In the genomic region with DNA sequence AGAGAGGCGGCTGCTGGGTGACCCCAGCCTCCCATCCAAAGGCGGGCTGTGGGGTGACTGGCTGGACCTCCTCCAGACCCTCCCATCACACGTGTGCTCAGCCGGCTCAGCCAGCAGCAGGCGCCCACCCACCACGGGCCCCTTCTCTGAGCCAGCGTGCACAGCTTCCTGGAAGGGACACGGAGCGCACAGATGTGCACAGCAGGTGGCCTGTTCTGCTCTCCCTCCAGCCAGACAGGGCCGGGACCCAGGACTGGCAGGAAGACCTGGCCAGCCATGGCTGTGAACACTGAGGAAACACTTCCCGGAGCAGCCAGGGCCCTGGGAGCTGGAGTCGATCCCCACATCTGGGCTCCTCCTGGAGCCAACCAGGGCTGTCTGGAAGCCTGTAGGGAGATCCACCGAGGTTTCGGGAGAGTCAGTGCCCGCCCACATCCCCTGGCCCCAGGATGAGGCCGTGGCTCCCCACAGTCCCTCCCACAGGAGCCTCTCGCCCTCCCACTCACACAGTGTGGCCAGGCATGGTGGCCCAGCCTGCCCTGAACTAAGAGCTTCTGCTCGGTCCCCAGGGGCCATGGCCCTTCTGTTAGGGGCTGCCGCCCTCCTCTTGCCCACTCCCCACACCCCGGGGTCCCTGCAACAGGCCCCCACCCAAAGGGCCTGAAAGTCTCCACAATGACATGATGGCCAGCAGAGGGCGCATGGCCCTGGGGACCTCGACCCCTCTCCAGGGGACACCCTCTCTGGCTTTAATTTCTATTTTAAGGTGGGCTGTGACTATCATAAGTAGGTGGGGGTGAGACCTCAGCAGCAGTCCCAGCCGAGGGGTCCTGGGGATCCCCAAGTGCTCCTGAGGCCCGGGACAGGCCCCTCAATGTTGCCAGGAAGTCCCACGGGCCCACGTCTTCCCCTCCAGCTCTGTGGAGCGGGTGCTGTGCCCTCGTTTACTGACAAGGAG, we compare ENCODE assay signal across 9 cellular contexts.
DNase-seq lines count a peak whose midpoint lies in the region; ATAC-seq and TF ChIP-seq lines count a peak whose summit lies in the region.
"Had no signal": no experiment of that assay in that cellular context is flagged by ENCODE, and none has a peak within 500 bp of the region (broad histone marks: within the 10 kb centered on the region; RNA-seq: fewer than 3 reads in every experiment).

No MANE protein-coding gene starts in this region.

- H3K9ac ChIP-seq in adipocyte (ENCODE audit: low read length): no peak overlapping the region

- no peak for ATAC-seq in GM21423 (IDR thresholded peaks at IDR 0.05; ENCODE audit: unreplicated experiment)

- DNase-seq in GM13976 (ENCODE audit: low spot score) (peak; percentile 69), adipocyte (ENCODE audit: low read depth) (peak; percentile 49), iPS-NIHi11 (ENCODE audit: low spot score) (peak; percentile 81), cerebellar cortex (ENCODE audit: low spot score) (no peak), vagina (ENCODE audit: extremely low spot score in 2 of 2) (no peak), NCI-H2081 (lab: John Stamatoyannopoulos, UW) (no peak)
- DNase-seq: caudate nucleus had no signal

- H3K4me1 ChIP-seq in adipocyte (ENCODE audit: control insufficient read depth, insufficient read depth, low read length) (peaks cover 1% of the 10 kb centered on the region), vagina (peaks cover 8% of the 10 kb centered on the region)

- no peak for TF ChIP-seq POLR2A in vagina (IDR thresholded peaks at IDR 0.05)

- no peak overlapping the region for H3K4me3 ChIP-seq in adipocyte (ENCODE audit: low read length)
- H3K4me3 ChIP-seq in vagina: no peak overlapping the region

- TF ChIP-seq CTCF in 22Rv1 (IDR thresholded peaks at IDR 0.05) (peak; percentile 91), GM13976 (IDR thresholded peaks at IDR 0.05; ENCODE audit: borderline replicate concordance, control extremely low read depth, extremely low read depth, insufficient read depth, missing control alignments) (peak; percentile 45), vagina (IDR thresholded peaks at IDR 0.05) (peak in 1 of 3 experiments; percentile 8)

- no peaks in the 10 kb centered on the region for H3K36me3 ChIP-seq in adipocyte (ENCODE audit: control insufficient read depth, insufficient read depth, low read length, severe bottlenecking)
- H3K36me3 ChIP-seq in vagina: no peaks in the 10 kb centered on the region

- in situ Hi-C loops in GM13976 (cut with MboI; ENCODE audit: low sequenced_read_pairs, unreplicated experiment): loop anchor here (10.0 kb wide), 1 partner anchor 285 kb away; no protein-coding TSS in a partner anchor

- H3K9me3 ChIP-seq in adipocyte (ENCODE audit: control insufficient read depth, low read length) (no peaks in the 10 kb centered on the region), vagina (no peaks in the 10 kb centered on the region)

- H3K27ac ChIP-seq in 22Rv1 (no peak overlapping the region), vagina (no peak overlapping the region)

- H3K27me3 ChIP-seq in adipocyte (replicated peaks; ENCODE audit: control insufficient read depth, insufficient read depth, low read length) (peaks cover 51% of the 10 kb centered on the region), vagina (no peaks in the 10 kb centered on the region)

- intact Hi-C loops in vagina (cut with DNase I): loop anchor here (10.0 kb wide), 1 partner anchor 175 kb away; no protein-coding TSS in a partner anchor

Comparison
In these comparisons a context has a peak if more than half of its experiments do, and no peak if none do; other contexts are left out.
1. DNase-seq: peak in GM13976 (single experiment), adipocyte (single experiment) and iPS-NIHi11 (single experiment); none in cerebellar cortex (single experiment), vagina (0 of 2) and NCI-H2081 (0 of 2).